Comparison of ENCODE assay signal across 22 cellular contexts in the genomic region with DNA sequence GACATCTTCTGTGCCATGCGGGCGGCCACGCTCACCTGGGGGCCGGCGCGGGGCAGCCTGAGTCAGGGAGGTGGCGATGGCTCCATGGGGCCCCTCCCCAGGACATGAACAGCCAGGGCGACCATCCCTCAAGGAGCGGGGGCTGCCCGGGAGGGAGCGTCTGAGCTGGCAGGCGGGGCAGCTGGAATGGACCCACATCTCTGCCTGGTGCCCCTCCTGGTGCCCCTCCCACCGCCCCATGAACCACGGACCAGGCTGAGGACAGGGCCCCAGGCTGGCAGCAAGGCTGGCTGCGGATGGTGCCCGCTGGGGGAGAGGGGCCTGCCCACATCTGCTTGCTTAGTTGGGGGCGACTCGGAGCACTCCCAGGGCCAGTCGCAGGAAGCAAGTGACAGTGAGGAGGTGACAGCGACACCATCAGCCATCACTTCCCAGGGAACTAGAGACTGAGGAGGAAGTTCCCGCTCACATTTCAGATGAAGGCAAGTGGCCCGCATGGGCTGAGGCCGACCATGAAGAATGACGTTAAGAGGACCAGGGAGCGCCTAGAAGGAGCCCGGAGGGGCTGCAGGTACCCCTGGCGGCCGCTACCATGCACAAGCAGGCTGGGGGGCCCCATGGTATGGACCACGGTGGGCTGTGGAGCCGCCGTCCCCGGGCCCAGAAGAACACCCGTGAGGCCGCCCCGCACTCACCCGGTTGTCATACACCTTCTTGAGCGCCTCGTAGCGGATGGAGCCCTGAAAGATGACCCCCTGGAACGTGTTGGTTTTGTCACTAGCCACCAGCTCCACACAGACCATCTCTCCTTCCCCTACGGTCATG. TPM values are rescaled to one million over a fixed set of nuclear protein-coding genes. Genes with fewer than 3 reads are reported as not detected.
A peak's percentile ranks its signal among the peaks of the same experiment; 100 is the strongest.
DNase-seq lines count a peak whose midpoint lies in the region; ATAC-seq and TF ChIP-seq lines count a peak whose summit lies in the region.
"Had no signal": no experiment of that assay in that cellular context is flagged by ENCODE, and none has a peak within 500 bp of the region (broad histone marks: within the 10 kb centered on the region; RNA-seq: fewer than 3 reads in every experiment).

No MANE protein-coding gene starts in this region.

- ATAC-seq in gastroesophageal sphincter, result no peak
- ATAC-seq: GM12878, GM23338 had no signal

- no peak for TF ChIP-seq POLR2A in ovary (IDR thresholded peaks at IDR 0.05)
- TF ChIP-seq POLR2A in gastroesophageal sphincter (IDR thresholded peaks at IDR 0.05), result no peak

- peak overlapping the region; percentile 64; the same call in 1 of the 2 replicates for H3K27ac ChIP-seq in BLaER1
- no peak overlapping the region for H3K27ac ChIP-seq in ovary
- H3K27ac ChIP-seq in gastroesophageal sphincter, result no peak overlapping the region
- H3K27ac ChIP-seq: SK-N-MC had no signal

- H3K27ac Mint-ChIP-seq in chondrocyte (ENCODE audit: unreplicated experiment), result no peak overlapping the region
- H3K27ac Mint-ChIP-seq: CD4-positive, CD25-positive, alpha-beta regulatory T cell; GM23338; IgD-negative memory B cell had no signal

- peaks cover 93% of the 10 kb centered on the region for H4K20me1 ChIP-seq in BLaER1

- H3K36me3 ChIP-seq in BLaER1, result peaks cover 100% of the 10 kb centered on the region
- peaks cover 4% of the 10 kb centered on the region; the same call in 1 of the 2 replicates for H3K36me3 ChIP-seq in H7 (replicated peaks; ENCODE audit: control insufficient read depth, insufficient read depth, low read length)
- no peaks in the 10 kb centered on the region for H3K36me3 ChIP-seq in ovary
- peaks cover 0 to 78% of the 10 kb centered on the region in 2 donors for H3K36me3 ChIP-seq in gastroesophageal sphincter

- H3K9ac ChIP-seq in BLaER1, result 0 out of 2 replicates have a peak overlapping the region, but pooled peaks have one; percentile 39

- peaks cover 18% of the 10 kb centered on the region for H3K36me3 Mint-ChIP-seq in chondrocyte (ENCODE audit: low read depth)

- no peaks in the 10 kb centered on the region for H3K9me3 Mint-ChIP-seq in chondrocyte (ENCODE audit: low read depth)
- H3K9me3 Mint-ChIP-seq: CD4-positive, CD25-positive, alpha-beta regulatory T cell; GM23338; IgD-negative memory B cell had no signal

- peaks cover 35% of the 10 kb centered on the region for H3K4me1 Mint-ChIP-seq in chondrocyte (ENCODE audit: low read depth)
- H3K4me1 Mint-ChIP-seq: IgD-negative memory B cell had no signal

- no peaks in the 10 kb centered on the region for H3K27me3 Mint-ChIP-seq in chondrocyte (ENCODE audit: low read depth)
- H3K27me3 Mint-ChIP-seq: CD4-positive, CD25-positive, alpha-beta regulatory T cell; IgD-negative memory B cell had no signal

- no peak for TF ChIP-seq EP300 in ovary (IDR thresholded peaks at IDR 0.05)
- TF ChIP-seq EP300 in gastroesophageal sphincter (IDR thresholded peaks at IDR 0.05), result no peak

- H3K4me3 ChIP-seq in BLaER1 (no peak overlapping the region), H7 (ENCODE audit: insufficient read depth, low read depth, low read length) (no peak overlapping the region), ovary (no peak overlapping the region), gastroesophageal sphincter (no peak overlapping the region)
- H3K4me3 ChIP-seq: GM12878, GM23338, SK-N-MC had no signal

- no peak for TF ChIP-seq CTCF in chondrocyte (IDR thresholded peaks at IDR 0.05)
- TF ChIP-seq CTCF in ovary (IDR thresholded peaks at IDR 0.05), result no peak
- no peak for TF ChIP-seq CTCF in gastroesophageal sphincter (IDR thresholded peaks at IDR 0.05)

- H3K4me2 ChIP-seq in BLaER1, result peak overlapping the region; percentile 79
- H3K4me2 ChIP-seq: GM23338 had no signal

- intact Hi-C loops in ovary (cut with DNase I), result no loop called here

- H3K9me3 ChIP-seq in BLaER1 (no peaks in the 10 kb centered on the region), ovary (no peaks in the 10 kb centered on the region), gastroesophageal sphincter (no peaks in the 10 kb centered on the region)

- H3K27me3 ChIP-seq in BLaER1 (no peaks in the 10 kb centered on the region), H7 (ENCODE audit: control insufficient read depth, insufficient read depth, low read length) (no peaks in the 10 kb centered on the region), ovary (no peaks in the 10 kb centered on the region), gastroesophageal sphincter (no peaks in the 10 kb centered on the region)

- DNase-seq in H7 (peak; percentile 33), chondrocyte (ENCODE audit: low spot score) (peak; percentile 86), ovary (peak in 3 of 5 donors; percentile 13 to 33 (median 16)), middle frontal gyrus (ENCODE audit: extremely low spot score, low spot score) (no peak), NCI-H82 (lab: John Stamatoyannopoulos, UW) (no peak)
- DNase-seq: CD4-positive, CD25-positive, alpha-beta regulatory T cell; DMS 273 treated with DMSO at 0.1 percent for 48 hours; DMS79 treated with DMSO at 0.1 percent for 48 hours; NCI-H1105 treated with DMSO at 0.1 percent for 48 hours; NCI-H2029 treated with DMSO at 0.1 percent for 48 hours; NCI-H226; NCI-H510A treated with DMSO at 0.1 percent for 48 hours; NCI-H748 treated with DMSO at 0.1 percent for 48 hours; NK-92 treated with Interleukin-12 subunit alpha and Interleukin-12 subunit beta, amount 100 ng/mL, for 24 hours; SHP77; SW 1271 had no signal

- H3K4me1 ChIP-seq in BLaER1 (peaks cover 35% of the 10 kb centered on the region), ovary (ENCODE audit: insufficient read depth) (no peaks in the 10 kb centered on the region), gastroesophageal sphincter (peaks cover 0 to 20% (median 7%) of the 10 kb centered on the region in 3 donors)

- H3K4me3 Mint-ChIP-seq in chondrocyte (ENCODE audit: unreplicated experiment), result no peak overlapping the region
- H3K4me3 Mint-ChIP-seq: CD4-positive, CD25-positive, alpha-beta regulatory T cell; GM23338; IgD-negative memory B cell had no signal

- WGBS in ovary, 3 donors, result 92 to 96% (median 94%) methylated on average over 32 to 41 of the region's 41 CpGs
- WGBS in gastroesophageal sphincter (ENCODE audit: low coverage in 1 of 2), 2 donors, result 100% methylated on average over 1 of the region's 41 CpGs; no CpG with 5 or more reads in 1 of the 2 donors

RNA-seq across cellular contexts. Expression of a gene that starts 37.3 kb away (rescaled TPM):
- total RNA-seq in H7 (2014; rRNA removed; shearing (Covaris generic)), result 37.5 and 43.9 TPM in 2 replicates
- total RNA-seq in chondrocyte (103 to 109 TPM (median 109 TPM) in 3 replicates), ovary (10 to 100 TPM; 14.8 to 40.0 (median 33.9) TPM), gastroesophageal sphincter (10 to 100 TPM; 26.1 to 54.2 (median 37.3) TPM)
- 10 to 100 TPM; 17.3 to 19.4 TPM for polyA plus RNA-seq in ovary

RNA-seq across cellular contexts. Expression of a gene that starts 39.6 kb away (rescaled TPM):
- total RNA-seq in H7 (2014; rRNA removed; shearing (Covaris generic)), result 82.6 and 89.0 TPM in 2 replicates
- 35.8 to 44.1 TPM (median 41.6 TPM) in 3 replicates for total RNA-seq in chondrocyte
- total RNA-seq in ovary, result 10 to 100 TPM; 35.8 to 58.6 (median 48.1) TPM
- 10 to 100 TPM; 12.4 to 24.0 TPM for polyA plus RNA-seq in ovary
- 10 to 100 TPM; 15.9 to 32.9 (median 28.8) TPM for total RNA-seq in gastroesophageal sphincter

Comparison
In these comparisons a context has a peak if more than half of its experiments do, and no peak if none do; other contexts are left out.
1. DNase-seq: peak in H7 (single experiment), chondrocyte (single experiment) and ovary (3 of 5); none in middle frontal gyrus (single experiment) and NCI-H82 (single experiment).